In genomic region chr15:26391556-26392229, GRCh38 we compare ENCODE assay signal across 14 cellular contexts.
DNase-seq lines count a peak whose midpoint lies in the region; ATAC-seq and TF ChIP-seq lines count a peak whose summit lies in the region.
"Had no signal": no experiment of that assay in that cellular context is flagged by ENCODE, and none has a peak within 500 bp of the region (broad histone marks: within the 10 kb centered on the region; RNA-seq: fewer than 3 reads in every experiment).

No MANE protein-coding gene starts in this region.

- intact Hi-C loops in thyroid gland (cut with DNase I): no loop called here

- H3K9me3 ChIP-seq in right atrium auricular region (no peaks in the 10 kb centered on the region), thyroid gland (no peaks in the 10 kb centered on the region)
- H3K9me3 ChIP-seq: BE2C, HAP-1, SJCRH30 had no signal

- WGBS in thyroid gland, 2 donors: 63 to 69% methylated on average over 5 of the region's 5 CpGs

- H3K36me3 ChIP-seq in right atrium auricular region (no peaks in the 10 kb centered on the region), thyroid gland (no peaks in the 10 kb centered on the region)
- H3K36me3 ChIP-seq: BE2C, HAP-1, SJCRH30 had no signal

- no peak overlapping the region for H3K4me3 ChIP-seq in right atrium auricular region
- no peak overlapping the region for H3K4me3 ChIP-seq in thyroid gland (replicated peaks in 1 of 3)
- H3K4me3 ChIP-seq: HAP-1, SJCRH30 had no signal

- no peaks in the 10 kb centered on the region for H3K27me3 ChIP-seq in right atrium auricular region
- H3K27me3 ChIP-seq in thyroid gland: no peaks in the 10 kb centered on the region
- H3K27me3 ChIP-seq: BE2C, SJCRH30 had no signal

- H3K27ac ChIP-seq in right atrium auricular region: peak overlapping the region; percentile 71 to 74
- no peak overlapping the region for H3K27ac ChIP-seq in thyroid gland
- H3K27ac ChIP-seq: SJCRH30 had no signal

- no peak for TF ChIP-seq POLR2A in thyroid gland (IDR thresholded peaks at IDR 0.05)

- no peak for TF ChIP-seq CTCF in right atrium auricular region (IDR thresholded peaks at IDR 0.05)
- TF ChIP-seq CTCF in thyroid gland (IDR thresholded peaks at IDR 0.05): no peak

- H3K4me1 ChIP-seq in right atrium auricular region: peaks cover 0 to 6% of the 10 kb centered on the region in 2 donors
- no peaks in the 10 kb centered on the region for H3K4me1 ChIP-seq in thyroid gland
- H3K4me1 ChIP-seq: BE2C, HAP-1, SJCRH30 had no signal

- ATAC-seq in HG03442 (IDR thresholded peaks at IDR 0.05; ENCODE audit: unreplicated experiment) (no peak), HG03354 (IDR thresholded peaks at IDR 0.05; ENCODE audit: poor library complexity, severe bottlenecking, unreplicated experiment) (no peak)

- peak; percentile 93 for DNase-seq in DMS 273 (lab: John Stamatoyannopoulos, UW; ENCODE audit: unreplicated experiment)
- peak; percentile 78 for DNase-seq in MV-4-11 (lab: John Stamatoyannopoulos, UW)
- DNase-seq in NCI-H524 treated with DMSO at 0.1 percent for 48 hours (lab: John Stamatoyannopoulos, UW): peak; percentile 87
- DNase-seq in right atrium auricular region (ENCODE audit: low spot score): no peak
- no peak for DNase-seq in thyroid gland
- no peak for DNase-seq in NCI-H2227 treated with DMSO at 0.1 percent for 48 hours (lab: John Stamatoyannopoulos, UW)
- DNase-seq: BE2C, DMS153, NCI-H146, NCI-H526, SJCRH30 had no signal

Comparison
In these comparisons a context has a peak if more than half of its experiments do, and no peak if none do; other contexts are left out.
1. DNase-seq: peak in DMS 273 (single experiment), MV-4-11 (single experiment) and NCI-H524 treated with DMSO at 0.1 percent for 48 hours (single experiment); none in right atrium auricular region (single experiment), thyroid gland (0 of 2) and NCI-H2227 treated with DMSO at 0.1 percent for 48 hours (single experiment).
2. H3K27ac ChIP-seq: peak in right atrium auricular region (2 of 2); none in thyroid gland (0 of 3).